Comparison of ENCODE assay signal across 22 cellular contexts in the genomic region with DNA sequence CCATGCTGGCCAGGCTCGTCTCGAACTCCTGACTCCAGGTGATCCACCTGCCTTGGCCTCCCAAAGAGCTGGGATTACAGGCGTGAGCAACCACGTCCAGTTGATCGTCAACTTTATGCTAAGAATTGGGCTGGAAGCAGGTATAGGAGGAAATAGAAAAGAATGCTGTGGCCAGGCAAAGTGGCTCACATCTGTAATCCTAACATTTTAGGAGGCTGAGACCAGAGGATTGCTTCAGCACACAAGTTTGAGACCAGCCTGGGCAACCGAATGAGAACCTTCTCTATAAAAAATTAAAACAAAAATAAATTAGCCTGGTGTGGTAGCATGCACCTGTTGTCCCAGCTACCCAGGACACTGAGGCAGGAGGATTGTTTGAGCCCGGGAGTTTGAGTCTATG.
"Had no signal": no experiment of that assay in that cellular context is flagged by ENCODE, and none has a peak within 500 bp of the region (broad histone marks: within the 10 kb centered on the region; RNA-seq: fewer than 3 reads in every experiment).

No MANE protein-coding gene starts in this region.

- DNase-seq: activated CD4-positive, alpha-beta T cell treated with anti-CD3 and anti-CD28 coated beads, Interleukin-2, amount 50 U/mL, for 1 hour; activated effector memory CD4-positive, alpha-beta T cell treated with Interleukin-2 at 50 U/mL for 16 hours; activated naive CD4-positive, alpha-beta T cell treated with Interleukin-2 at 50 U/mL for 16 hours; aorta; cortex of kidney; endodermal cell; foreskin fibroblast; head of caudate nucleus; hypothalamus; immature natural killer cell; midbrain; naive thymus-derived CD4-positive, alpha-beta T cell; pancreas; psoas muscle; stimulated activated CD4-positive, alpha-beta T cell treated with anti-CD3 and anti-CD28 coated beads, Interleukin-2, amount 100 ng/mL, for 48 hours; stimulated activated naive CD4-positive, alpha-beta T cell treated with Interleukin-2 at 50 U/mL for 16 hours; testis; trophoblast cell had no signal

- H3K27me3 ChIP-seq: cardiac muscle cell, pancreas, testis had no signal

- ATAC-seq: esophagus mucosa; naive thymus-derived CD4-positive, alpha-beta T cell; pancreas; psoas muscle; WTC11 had no signal

- H3K27ac ChIP-seq: cardiac muscle cell, psoas muscle had no signal

- FAIRE-seq: pancreas, urothelium cell line had no signal

- H3K4me3 ChIP-seq: cardiac muscle cell, pancreas, psoas muscle, testis had no signal

- H3K36me3 ChIP-seq: cardiac muscle cell, pancreas had no signal

- H3K4me1 ChIP-seq: pancreas, psoas muscle, testis had no signal

- H3K9me3 ChIP-seq: pancreas, psoas muscle, testis had no signal
